ENCODE assay signal across 9 cellular contexts in genomic region chr15:90291679-90292356, GRCh38. TPM values are rescaled to one million over a fixed set of nuclear protein-coding genes. Genes with fewer than 3 reads are reported as not detected.
DNase-seq lines count a peak whose midpoint lies in the region; ATAC-seq, FAIRE-seq and TF ChIP-seq lines count a peak whose summit lies in the region.
"Had no signal": no experiment of that assay in that cellular context is flagged by ENCODE, and none has a peak within 500 bp of the region (broad histone marks: within the 10 kb centered on the region; RNA-seq: fewer than 3 reads in every experiment).

No MANE protein-coding gene starts in this region.

- H4K20me1 ChIP-seq in GM12878 (ENCODE audit: control insufficient read depth, insufficient read depth) = no peaks in the 10 kb centered on the region

- FAIRE-seq in A549 (lab: Jason Lieb, UNC) = no peak
- FAIRE-seq in GM12878 (lab: Jason Lieb, UNC) = no peak

- no peak overlapping the region for H3K4me3 ChIP-seq in A549
- H3K4me3 ChIP-seq in GM12878 = no peak overlapping the region

- TF ChIP-seq CTCF in A549 (IDR thresholded peaks at IDR 0.05) (no peak), GM12878 (IDR thresholded peaks at IDR 0.05 in 2 of 3, conservative IDR thresholded peaks at IDR 0.05 in 1 of 3; ENCODE audit: control insufficient read depth in 2 of 3, extremely low read depth in 1 of 3, insufficient read depth in 1 of 3, low read depth in 3 of 3, low read length in 3 of 3) (no peak)

- no peaks in the 10 kb centered on the region for H3K36me3 ChIP-seq in GM12878 (ENCODE audit: control insufficient read depth in 2 of 2, insufficient read depth in 2 of 2, low read length in 1 of 2)

- H2AFZ ChIP-seq in GM12878 (ENCODE audit: control insufficient read depth, low read depth, low read length) = no peak overlapping the region; the same call in 1 of the 2 replicates

- TF ChIP-seq EP300 in A549 (IDR thresholded peaks at IDR 0.05) (no peak; a peak in 1 of 5 replicates), GM12878 (IDR thresholded peaks at IDR 0.05; ENCODE audit: borderline replicate concordance in 1 of 2, control insufficient read depth in 1 of 2, low read depth in 2 of 2, low read length in 2 of 2) (no peak)

- SMC1A ChIA-PET in GM12878 (lab: Charles Lee; ENCODE audit: uncharacterized antibody, unreplicated experiment) = interaction anchor here (0.5 to 2.6 kb wide), 6 partner anchors 14 to 356 kb away, joined by 3 to 8 read pairs (median 5); no protein-coding TSS in a partner anchor

- intact Hi-C loops in GM12878 (cut with micrococcal nuclease; ENCODE audit: unreplicated experiment) = no loop called here
- intact Hi-C loops in Right ventricle myocardium inferior (cut with DNase I) = no loop called here

- POLR2A ChIA-PET in A549 (lab: Yijun Ruan, JAX) (no interaction called here), GM12878 (lab: Charles Lee) (interaction anchor here (1.0 kb wide), 1 partner anchor 61 kb away, joined by 3 read pairs; no protein-coding TSS in a partner anchor)

- no peak for TF ChIP-seq RAD21 in A549 (conservative IDR thresholded peaks at IDR 0.05 in 1 of 2, IDR thresholded peaks at IDR 0.05 in 1 of 2)
- TF ChIP-seq RAD21 in GM12878 (IDR thresholded peaks at IDR 0.05; ENCODE audit: insufficient read depth, low read depth, low read length) = no peak

- DNase-seq in A549 (ENCODE audit: low read depth in 1 of 2, low spot score in 1 of 2) (peak; percentile 62 to 71), Caki2 (ENCODE audit: low read depth) (peak; percentile 93), NCI-H187 (lab: John Stamatoyannopoulos, UW) (peak; percentile 15 to 54), GM12878 (ENCODE audit: low read depth, low spot score) (no peak), amniotic stem cell (lab: John Stamatoyannopoulos, UW) (no peak), mucosa of gallbladder (ENCODE audit: low spot score) (no peak), Right ventricle myocardium inferior (ENCODE audit: missing footprints) (no peak)
- DNase-seq: naive thymus-derived CD8-positive, alpha-beta T cell had no signal

- CTCF ChIA-PET in A549 (lab: Yijun Ruan, JAX) = interaction anchor here (1.0 to 5.7 kb wide), 21 partner anchors 12 to 594 kb away, joined by 3 to 104 read pairs (median 9); no protein-coding TSS in a partner anchor
- CTCF ChIA-PET in GM12878 (lab: Yijun Ruan, JAX) = interaction anchor here (0.8 to 7.5 kb wide), 13 partner anchors 9 to 981 kb away, joined by 3 to 99 read pairs (median 6); no protein-coding TSS in a partner anchor

- no peaks in the 10 kb centered on the region for H3K27me3 ChIP-seq in GM12878 (replicated peaks in 1 of 2; ENCODE audit: control insufficient read depth in 2 of 2, insufficient read depth in 2 of 2, low read length in 1 of 2)

- H3K9me3 ChIP-seq in A549 (peaks cover 2% of the 10 kb centered on the region; the same call in 1 of the 3 replicates), GM12878 (replicated peaks; ENCODE audit: control insufficient read depth, insufficient read depth, low read length) (no peaks in the 10 kb centered on the region)

- 0 out of 3 replicates have a peak overlapping the region, but pooled peaks have one; percentile 14 for H3K4me2 ChIP-seq in A549
- H3K4me2 ChIP-seq in GM12878 (ENCODE audit: control insufficient read depth, insufficient read depth) = no peak overlapping the region

- no peak overlapping the region for H3K9ac ChIP-seq in GM12878 (ENCODE audit: control insufficient read depth, insufficient read depth, low read length)

- ATAC-seq in A549 (peak; percentile 32 to 66; a peak in 3 of 6 replicates), GM12878 (peak; percentile 69), GM19452 (IDR thresholded peaks at IDR 0.05; ENCODE audit: unreplicated experiment) (no peak), Right ventricle myocardium inferior (no peak)
- ATAC-seq: naive thymus-derived CD8-positive, alpha-beta T cell had no signal

- BruUV-seq in GM12878 (replicated peaks; lab: Mats Ljungman, UMichigan) = no TSS peak

- TF ChIP-seq POLR2A in A549 (IDR thresholded peaks at IDR 0.05; ENCODE audit: low read length) = no peak
- TF ChIP-seq POLR2A in GM12878 (IDR thresholded peaks at IDR 0.05; ENCODE audit: low read depth, low read length) = no peak

- in situ Hi-C loops in Caki2 (cut with HindIII; ENCODE audit: low pct_unique_long_range_greater_than_20kb, low sequenced_read_pairs) = no loop called here
- in situ Hi-C loops in GM12878 (cut with MboI) = no loop called here

- 50% methylated on average over 16 of the region's 16 CpGs for WGBS in A549 (ENCODE audit: missing lambda C conversion rate)
- WGBS in GM12878 (ENCODE audit: insufficient coverage, insufficient replicate concordance, low lambda C conversion rate, missing lambda C conversion rate) = 62% methylated on average over 16 of the region's 16 CpGs

- no peak overlapping the region for H3K27ac ChIP-seq in A549
- no peak overlapping the region for H3K27ac ChIP-seq in GM12878 (ENCODE audit: control insufficient read depth, insufficient read depth)

- no peaks in the 10 kb centered on the region for H3K4me1 ChIP-seq in A549
- H3K4me1 ChIP-seq in GM12878 (ENCODE audit: control insufficient read depth, insufficient read depth, low read length) = no peaks in the 10 kb centered on the region

- RAD21 ChIA-PET in GM12878 (lab: Charles Lee; ENCODE audit: unreplicated experiment) = interaction anchor here (0.6 to 2.2 kb wide), 6 partner anchors 9 to 261 kb away, joined by 3 to 18 read pairs (median 5); partner anchors contain the start of genes CIB1 and GDPGP1

- H3K79me2 ChIP-seq in GM12878 (ENCODE audit: control insufficient read depth, insufficient read depth, low read length) = no peaks in the 10 kb centered on the region

RNA-seq across cellular contexts. Expression of gene NGRN, which starts 26.3 kb away (rescaled TPM):
- polyA plus RNA-seq in A549 (2011; rRNA removed) (156 and 159 TPM in 2 replicates), A549 (2017; fragmentation: RNase III; extraction: RNeasy Plus Mini Kit Qiagen cat#74134 plus additional on column Dnase treatment) (83.2 to 83.9 TPM (median 83.3 TPM) in 3 replicates), GM12878 (2011; rRNA removed) (28.4 and 29.5 TPM in 2 replicates), GM12878 (2014; fragmentation: Illumina TruSeq; extraction: Trizol) (18.3 and 20.8 TPM in 2 replicates), GM12878 (2014; fragmentation: Nextera tagmentation; extraction: Ambion mirVana) (10 to 100 TPM in 1 of 2 experiments, 1 to 10 TPM in 1; 5.8 to 11.2 TPM), GM12878 (2014; rRNA removed) (22.2 and 23.6 TPM in 2 replicates), GM12878 (2016; fragmentation: Nextera tagmentation; extraction: Ambion mirVana) (10 to 100 TPM; 29.2 to 31.3 TPM)
- 62.6 and 75.6 TPM in 2 replicates for polyA plus RNA-seq in A549 (2012; cell fraction: cytosol; rRNA removed)
- 29.0 and 39.6 TPM in 2 replicates for polyA plus RNA-seq in A549 (2012; cell fraction: nucleus; rRNA removed)
- polyA minus RNA-seq in A549 (2011; rRNA and poly(A)+ RNA removed) = 54.3 and 66.6 TPM in 2 replicates
- 142 and 149 TPM in 2 replicates for total RNA-seq in Caki2 (2014; rRNA removed; shearing (Covaris generic); ENCODE audit: low replicate concordance)
- total RNA-seq in GM12878 (2013; cell fraction: nucleolus; rRNA removed) = 17.2 and 19.9 TPM in 2 replicates
- total RNA-seq in GM12878 (2014; rRNA removed) (22.9 and 26.0 TPM in 2 replicates), GM12878 (2014; rRNA removed; fragmentation: Illumina TruSeq; extraction: Trizol) (17.8 and 18.2 TPM in 2 replicates), GM12878 (2021) (22.9 and 25.7 TPM in 2 replicates), mucosa of gallbladder (91.8 TPM), Right ventricle myocardium inferior (122 TPM)
- polyA plus RNA-seq in GM12878 (2011; ENCODE audit: low read depth) = 11.0 TPM
- 19.3 and 20.9 TPM in 2 replicates for polyA plus RNA-seq in GM12878 (2011; cell fraction: cytosol; rRNA removed)
- polyA plus RNA-seq in GM12878 (2011; cell fraction: nucleus; rRNA removed) = 16.1 and 17.5 TPM in 2 replicates
- polyA plus RNA-seq in GM12878 (2012) = 13.8 and 14.7 TPM in 2 replicates
- polyA minus RNA-seq in GM12878 (2011; rRNA and poly(A)+ RNA removed) = 14.7 and 17.3 TPM in 2 replicates
- polyA minus RNA-seq in GM12878 (2011; cell fraction: cytosol; rRNA and poly(A)+ RNA removed) = 4.0 and 5.6 TPM in 2 replicates
- 5.7 and 11.4 TPM in 2 replicates for polyA minus RNA-seq in GM12878 (2011; cell fraction: nucleus; rRNA and poly(A)+ RNA removed)

RNA-seq across cellular contexts. Expression of gene TTLL13, which starts 42.5 kb away (rescaled TPM):
- polyA plus RNA-seq in A549 (2011; rRNA removed) = 0.56 and 0.61 TPM in 2 replicates
- polyA plus RNA-seq in A549 (2012; cell fraction: cytosol; rRNA removed) = 0.20 and 0.22 TPM in 2 replicates
- 0.24 and 0.28 TPM in 2 replicates for polyA plus RNA-seq in A549 (2012; cell fraction: nucleus; rRNA removed)
- 0.17 to 0.29 TPM (median 0.24 TPM) in 3 replicates for polyA plus RNA-seq in A549 (2017; fragmentation: RNase III; extraction: RNeasy Plus Mini Kit Qiagen cat#74134 plus additional on column Dnase treatment)
- 0.58 and 1.1 TPM in 2 replicates for polyA minus RNA-seq in A549 (2011; rRNA and poly(A)+ RNA removed)
- 0.07 and 4.3 TPM in 2 replicates for total RNA-seq in Caki2 (2014; rRNA removed; shearing (Covaris generic); ENCODE audit: low replicate concordance)
- 0.32 and 1.2 TPM in 2 replicates for total RNA-seq in GM12878 (2013; cell fraction: nucleolus; rRNA removed)
- total RNA-seq in GM12878 (2014; rRNA removed) = 0.05 and 0.11 TPM in 2 replicates
- total RNA-seq in GM12878 (2014; rRNA removed; fragmentation: Illumina TruSeq; extraction: Trizol) = 0.09 TPM in 1 of 2 replicates, not detected in the other
- 0.13 and 0.19 TPM in 2 replicates for total RNA-seq in GM12878 (2021)
- polyA plus RNA-seq in GM12878 (2011; ENCODE audit: low read depth) = 0.16 TPM
- polyA plus RNA-seq in GM12878 (2011; rRNA removed) = 0.26 and 0.27 TPM in 2 replicates
- polyA plus RNA-seq in GM12878 (2011; cell fraction: cytosol; rRNA removed) = 0.18 and 0.63 TPM in 2 replicates
- polyA plus RNA-seq in GM12878 (2011; cell fraction: nucleus; rRNA removed) = 0.34 and 1.1 TPM in 2 replicates
- 0.11 and 0.22 TPM in 2 replicates for polyA plus RNA-seq in GM12878 (2012)
- polyA plus RNA-seq in GM12878 (2014; fragmentation: Illumina TruSeq; extraction: Trizol) = 0.13 and 0.22 TPM in 2 replicates
- under 1 TPM in 1 of 2 experiments, not detected in 1; 0.03 TPM for polyA plus RNA-seq in GM12878 (2014; fragmentation: Nextera tagmentation; extraction: Ambion mirVana)
- 0.17 and 0.22 TPM in 2 replicates for polyA plus RNA-seq in GM12878 (2014; rRNA removed)
- under 1 TPM; 0.09 to 0.32 TPM for polyA plus RNA-seq in GM12878 (2016; fragmentation: Nextera tagmentation; extraction: Ambion mirVana)
- 0.15 and 0.29 TPM in 2 replicates for polyA minus RNA-seq in GM12878 (2011; rRNA and poly(A)+ RNA removed)
- not detected in 2 replicates for polyA minus RNA-seq in GM12878 (2011; cell fraction: cytosol; rRNA and poly(A)+ RNA removed)
- 0.12 TPM in 1 of 2 replicates, not detected in the other for polyA minus RNA-seq in GM12878 (2011; cell fraction: nucleus; rRNA and poly(A)+ RNA removed)
- 0.32 TPM for total RNA-seq in mucosa of gallbladder
- not detected for total RNA-seq in Right ventricle myocardium inferior
- polyA plus RNA-seq: naive thymus-derived CD8-positive, alpha-beta T cell had no signal

RNA-seq across cellular contexts. Expression of gene GDPGP1, which starts 57.8 kb away (rescaled TPM):
- 5.4 and 5.7 TPM in 2 replicates for polyA plus RNA-seq in A549 (2011; rRNA removed)
- polyA plus RNA-seq in A549 (2012; cell fraction: cytosol; rRNA removed) = 4.1 and 5.6 TPM in 2 replicates
- polyA plus RNA-seq in A549 (2012; cell fraction: nucleus; rRNA removed) = 7.8 and 8.5 TPM in 2 replicates
- polyA plus RNA-seq in A549 (2017; fragmentation: RNase III; extraction: RNeasy Plus Mini Kit Qiagen cat#74134 plus additional on column Dnase treatment) = 3.8 to 5.1 TPM (median 4.4 TPM) in 3 replicates
- polyA minus RNA-seq in A549 (2011; rRNA and poly(A)+ RNA removed) = 26.4 and 27.4 TPM in 2 replicates
- 3.0 and 13.2 TPM in 2 replicates for total RNA-seq in Caki2 (2014; rRNA removed; shearing (Covaris generic); ENCODE audit: low replicate concordance)
- 14.4 and 14.8 TPM in 2 replicates for total RNA-seq in GM12878 (2013; cell fraction: nucleolus; rRNA removed)
- 5.2 and 5.6 TPM in 2 replicates for total RNA-seq in GM12878 (2014; rRNA removed)
- total RNA-seq in GM12878 (2014; rRNA removed; fragmentation: Illumina TruSeq; extraction: Trizol) = 2.7 and 3.5 TPM in 2 replicates
- 7.8 and 8.9 TPM in 2 replicates for total RNA-seq in GM12878 (2021)
- 1.8 TPM for polyA plus RNA-seq in GM12878 (2011; ENCODE audit: low read depth)
- 1.5 and 3.2 TPM in 2 replicates for polyA plus RNA-seq in GM12878 (2011; rRNA removed)
- polyA plus RNA-seq in GM12878 (2011; cell fraction: cytosol; rRNA removed) = 3.5 and 3.8 TPM in 2 replicates
- 7.7 and 7.9 TPM in 2 replicates for polyA plus RNA-seq in GM12878 (2011; cell fraction: nucleus; rRNA removed)
- polyA plus RNA-seq in GM12878 (2012) = 2.5 and 2.6 TPM in 2 replicates
- polyA plus RNA-seq in GM12878 (2014; fragmentation: Illumina TruSeq; extraction: Trizol) = 0.90 and 2.2 TPM in 2 replicates
- under 1 TPM; 0.68 to 0.85 TPM for polyA plus RNA-seq in GM12878 (2014; fragmentation: Nextera tagmentation; extraction: Ambion mirVana)
- polyA plus RNA-seq in GM12878 (2014; rRNA removed) = 4.3 TPM in 2 replicates
- 1 to 10 TPM; 2.1 to 3.8 TPM for polyA plus RNA-seq in GM12878 (2016; fragmentation: Nextera tagmentation; extraction: Ambion mirVana)
- polyA minus RNA-seq in GM12878 (2011; rRNA and poly(A)+ RNA removed) = 7.0 and 18.5 TPM in 2 replicates
- polyA minus RNA-seq in GM12878 (2011; cell fraction: cytosol; rRNA and poly(A)+ RNA removed) = 1.7 and 4.5 TPM in 2 replicates
- 13.9 and 18.6 TPM in 2 replicates for polyA minus RNA-seq in GM12878 (2011; cell fraction: nucleus; rRNA and poly(A)+ RNA removed)
- total RNA-seq in mucosa of gallbladder = 12.6 TPM
- total RNA-seq in Right ventricle myocardium inferior = 9.8 TPM

RNA-seq across cellular contexts. Expression of gene CIB1, which starts 58.1 kb away (rescaled TPM):
- polyA plus RNA-seq in A549 (2011; rRNA removed) (84.1 and 130 TPM in 2 replicates), A549 (2017; fragmentation: RNase III; extraction: RNeasy Plus Mini Kit Qiagen cat#74134 plus additional on column Dnase treatment) (119 to 124 TPM (median 120 TPM) in 3 replicates), GM12878 (2011; rRNA removed) (78.5 and 155 TPM in 2 replicates), GM12878 (2014; fragmentation: Illumina TruSeq; extraction: Trizol) (42.7 and 83.0 TPM in 2 replicates), GM12878 (2014; fragmentation: Nextera tagmentation; extraction: Ambion mirVana) (10 to 100 TPM; 10.8 to 42.5 TPM), GM12878 (2014; rRNA removed) (141 and 142 TPM in 2 replicates), GM12878 (2016; fragmentation: Nextera tagmentation; extraction: Ambion mirVana) (100 to 1,000 TPM; 128 to 134 TPM)
- 187 and 202 TPM in 2 replicates for polyA plus RNA-seq in A549 (2012; cell fraction: cytosol; rRNA removed)
- polyA plus RNA-seq in A549 (2012; cell fraction: nucleus; rRNA removed) = 190 and 198 TPM in 2 replicates
- 47.5 and 53.3 TPM in 2 replicates for polyA minus RNA-seq in A549 (2011; rRNA and poly(A)+ RNA removed)
- total RNA-seq in Caki2 (2014; rRNA removed; shearing (Covaris generic); ENCODE audit: low replicate concordance) = 310 and 334 TPM in 2 replicates
- total RNA-seq in GM12878 (2013; cell fraction: nucleolus; rRNA removed) = 10.1 and 10.3 TPM in 2 replicates
- total RNA-seq in GM12878 (2014; rRNA removed) (67.1 and 73.8 TPM in 2 replicates), GM12878 (2014; rRNA removed; fragmentation: Illumina TruSeq; extraction: Trizol) (51.4 and 53.0 TPM in 2 replicates), GM12878 (2021) (80.8 and 88.8 TPM in 2 replicates), mucosa of gallbladder (106 TPM), Right ventricle myocardium inferior (73.2 TPM)
- 55.1 TPM for polyA plus RNA-seq in GM12878 (2011; ENCODE audit: low read depth)
- 207 and 248 TPM in 2 replicates for polyA plus RNA-seq in GM12878 (2011; cell fraction: cytosol; rRNA removed)
- polyA plus RNA-seq in GM12878 (2011; cell fraction: nucleus; rRNA removed) = 114 and 156 TPM in 2 replicates
- 109 and 142 TPM in 2 replicates for polyA plus RNA-seq in GM12878 (2012)
- 57.2 and 93.1 TPM in 2 replicates for polyA minus RNA-seq in GM12878 (2011; rRNA and poly(A)+ RNA removed)
- 17.9 and 31.4 TPM in 2 replicates for polyA minus RNA-seq in GM12878 (2011; cell fraction: cytosol; rRNA and poly(A)+ RNA removed)
- polyA minus RNA-seq in GM12878 (2011; cell fraction: nucleus; rRNA and poly(A)+ RNA removed) = 11.7 and 13.8 TPM in 2 replicates

Comparison
In these comparisons a context has a peak if more than half of its experiments do, and no peak if none do; other contexts are left out.
1. ATAC-seq: peak in A549 (2 of 2) and GM12878 (single experiment); none in GM19452 (single experiment) and Right ventricle myocardium inferior (single experiment).
2. DNase-seq: peak in A549 (2 of 2), Caki2 (single experiment) and NCI-H187 (2 of 2); none in GM12878 (single experiment), amniotic stem cell (single experiment), mucosa of gallbladder (single experiment) and Right ventricle myocardium inferior (single experiment).